Comparison of ENCODE assay signal across 1 cellular context in the genomic region with DNA sequence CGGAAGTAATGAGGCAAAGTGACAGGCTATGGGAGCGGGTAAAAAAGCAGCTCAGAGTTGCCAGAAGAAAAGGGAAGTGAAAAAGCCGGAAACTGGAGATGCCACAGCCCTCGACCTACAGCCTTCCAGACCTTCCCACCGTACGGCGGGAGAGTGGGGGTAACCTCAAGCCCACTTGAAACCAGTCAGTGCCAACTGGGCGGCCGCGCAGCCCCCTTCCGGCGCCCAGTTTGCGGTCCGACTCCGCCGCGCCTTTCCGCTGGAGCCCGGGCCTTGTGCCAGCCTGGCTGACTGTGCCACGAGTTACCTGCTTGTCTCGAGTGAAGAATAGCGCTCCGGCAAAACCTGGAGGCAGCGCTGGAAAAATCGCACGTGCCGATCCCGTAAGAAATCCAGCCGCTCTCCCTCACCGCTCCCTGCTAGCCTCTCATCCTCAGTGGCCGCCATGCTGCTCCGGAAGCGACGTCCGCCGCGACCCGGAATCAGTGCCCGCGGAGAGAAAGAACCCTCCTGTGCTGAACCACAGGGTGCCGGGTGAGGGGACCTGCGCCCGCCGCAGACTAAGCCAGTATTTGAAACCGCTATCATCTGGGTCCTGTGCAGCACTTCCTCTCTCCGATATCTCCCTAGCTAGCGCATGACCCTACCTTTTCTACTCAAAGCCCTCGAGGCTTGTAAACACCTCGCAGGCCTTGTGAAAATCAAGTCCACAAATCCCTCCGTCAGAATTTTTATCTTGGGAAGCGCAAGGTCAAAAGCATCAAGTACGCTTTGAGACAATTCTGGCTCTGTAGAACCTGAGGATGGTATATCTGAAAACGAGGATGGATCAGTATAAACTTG.
TF ChIP-seq lines count a peak whose summit lies in the region.

A gene (minus strand): TSS at position 473 of the 843 bp plus-strand sequence. CDS start 26 bp downstream, at position 447.

TF ChIP-seq in H1, 55 proteins besides CTCF, POLR2A, EP300 and RAD21:
- TF ChIP-seq, protein P1, sequence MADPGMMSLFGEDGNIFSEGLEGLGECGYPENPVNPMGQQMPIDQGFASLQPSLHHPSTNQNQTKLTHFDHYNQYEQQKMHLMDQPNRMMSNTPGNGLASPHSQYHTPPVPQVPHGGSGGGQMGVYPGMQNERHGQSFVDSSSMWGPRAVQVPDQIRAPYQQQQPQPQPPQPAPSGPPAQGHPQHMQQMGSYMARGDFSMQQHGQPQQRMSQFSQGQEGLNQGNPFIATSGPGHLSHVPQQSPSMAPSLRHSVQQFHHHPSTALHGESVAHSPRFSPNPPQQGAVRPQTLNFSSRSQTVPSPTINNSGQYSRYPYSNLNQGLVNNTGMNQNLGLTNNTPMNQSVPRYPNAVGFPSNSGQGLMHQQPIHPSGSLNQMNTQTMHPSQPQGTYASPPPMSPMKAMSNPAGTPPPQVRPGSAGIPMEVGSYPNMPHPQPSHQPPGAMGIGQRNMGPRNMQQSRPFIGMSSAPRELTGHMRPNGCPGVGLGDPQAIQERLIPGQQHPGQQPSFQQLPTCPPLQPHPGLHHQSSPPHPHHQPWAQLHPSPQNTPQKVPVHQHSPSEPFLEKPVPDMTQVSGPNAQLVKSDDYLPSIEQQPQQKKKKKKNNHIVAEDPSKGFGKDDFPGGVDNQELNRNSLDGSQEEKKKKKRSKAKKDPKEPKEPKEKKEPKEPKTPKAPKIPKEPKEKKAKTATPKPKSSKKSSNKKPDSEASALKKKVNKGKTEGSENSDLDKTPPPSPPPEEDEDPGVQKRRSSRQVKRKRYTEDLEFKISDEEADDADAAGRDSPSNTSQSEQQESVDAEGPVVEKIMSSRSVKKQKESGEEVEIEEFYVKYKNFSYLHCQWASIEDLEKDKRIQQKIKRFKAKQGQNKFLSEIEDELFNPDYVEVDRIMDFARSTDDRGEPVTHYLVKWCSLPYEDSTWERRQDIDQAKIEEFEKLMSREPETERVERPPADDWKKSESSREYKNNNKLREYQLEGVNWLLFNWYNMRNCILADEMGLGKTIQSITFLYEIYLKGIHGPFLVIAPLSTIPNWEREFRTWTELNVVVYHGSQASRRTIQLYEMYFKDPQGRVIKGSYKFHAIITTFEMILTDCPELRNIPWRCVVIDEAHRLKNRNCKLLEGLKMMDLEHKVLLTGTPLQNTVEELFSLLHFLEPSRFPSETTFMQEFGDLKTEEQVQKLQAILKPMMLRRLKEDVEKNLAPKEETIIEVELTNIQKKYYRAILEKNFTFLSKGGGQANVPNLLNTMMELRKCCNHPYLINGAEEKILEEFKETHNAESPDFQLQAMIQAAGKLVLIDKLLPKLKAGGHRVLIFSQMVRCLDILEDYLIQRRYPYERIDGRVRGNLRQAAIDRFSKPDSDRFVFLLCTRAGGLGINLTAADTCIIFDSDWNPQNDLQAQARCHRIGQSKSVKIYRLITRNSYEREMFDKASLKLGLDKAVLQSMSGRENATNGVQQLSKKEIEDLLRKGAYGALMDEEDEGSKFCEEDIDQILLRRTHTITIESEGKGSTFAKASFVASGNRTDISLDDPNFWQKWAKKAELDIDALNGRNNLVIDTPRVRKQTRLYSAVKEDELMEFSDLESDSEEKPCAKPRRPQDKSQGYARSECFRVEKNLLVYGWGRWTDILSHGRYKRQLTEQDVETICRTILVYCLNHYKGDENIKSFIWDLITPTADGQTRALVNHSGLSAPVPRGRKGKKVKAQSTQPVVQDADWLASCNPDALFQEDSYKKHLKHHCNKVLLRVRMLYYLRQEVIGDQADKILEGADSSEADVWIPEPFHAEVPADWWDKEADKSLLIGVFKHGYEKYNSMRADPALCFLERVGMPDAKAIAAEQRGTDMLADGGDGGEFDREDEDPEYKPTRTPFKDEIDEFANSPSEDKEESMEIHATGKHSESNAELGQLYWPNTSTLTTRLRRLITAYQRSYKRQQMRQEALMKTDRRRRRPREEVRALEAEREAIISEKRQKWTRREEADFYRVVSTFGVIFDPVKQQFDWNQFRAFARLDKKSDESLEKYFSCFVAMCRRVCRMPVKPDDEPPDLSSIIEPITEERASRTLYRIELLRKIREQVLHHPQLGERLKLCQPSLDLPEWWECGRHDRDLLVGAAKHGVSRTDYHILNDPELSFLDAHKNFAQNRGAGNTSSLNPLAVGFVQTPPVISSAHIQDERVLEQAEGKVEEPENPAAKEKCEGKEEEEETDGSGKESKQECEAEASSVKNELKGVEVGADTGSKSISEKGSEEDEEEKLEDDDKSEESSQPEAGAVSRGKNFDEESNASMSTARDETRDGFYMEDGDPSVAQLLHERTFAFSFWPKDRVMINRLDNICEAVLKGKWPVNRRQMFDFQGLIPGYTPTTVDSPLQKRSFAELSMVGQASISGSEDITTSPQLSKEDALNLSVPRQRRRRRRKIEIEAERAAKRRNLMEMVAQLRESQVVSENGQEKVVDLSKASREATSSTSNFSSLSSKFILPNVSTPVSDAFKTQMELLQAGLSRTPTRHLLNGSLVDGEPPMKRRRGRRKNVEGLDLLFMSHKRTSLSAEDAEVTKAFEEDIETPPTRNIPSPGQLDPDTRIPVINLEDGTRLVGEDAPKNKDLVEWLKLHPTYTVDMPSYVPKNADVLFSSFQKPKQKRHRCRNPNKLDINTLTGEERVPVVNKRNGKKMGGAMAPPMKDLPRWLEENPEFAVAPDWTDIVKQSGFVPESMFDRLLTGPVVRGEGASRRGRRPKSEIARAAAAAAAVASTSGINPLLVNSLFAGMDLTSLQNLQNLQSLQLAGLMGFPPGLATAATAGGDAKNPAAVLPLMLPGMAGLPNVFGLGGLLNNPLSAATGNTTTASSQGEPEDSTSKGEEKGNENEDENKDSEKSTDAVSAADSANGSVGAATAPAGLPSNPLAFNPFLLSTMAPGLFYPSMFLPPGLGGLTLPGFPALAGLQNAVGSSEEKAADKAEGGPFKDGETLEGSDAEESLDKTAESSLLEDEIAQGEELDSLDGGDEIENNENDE (IDR thresholded peaks at IDR 0.05; ENCODE audit: insufficient replicate concordance, low read length): no peak
- TF ChIP-seq CBX5 (IDR thresholded peaks at IDR 0.05; ENCODE audit: low read depth, low read length) (no peak), SIN3A (conservative IDR thresholded peaks at IDR 0.05 in 1 of 2, IDR thresholded peaks at IDR 0.05 in 1 of 2; ENCODE audit: low read depth in 1 of 2, low read length in 2 of 2) (peak; percentile 32 to 66; a peak in 1 of 4 replicates), CBX8 (IDR thresholded peaks at IDR 0.05; ENCODE audit: borderline replicate concordance, low read depth, low read length) (no peak), PHF8 (conservative IDR thresholded peaks at IDR 0.05; ENCODE audit: low read depth, low read length) (peak; percentile 75; the same call in 1 of the 2 replicates), EGR1 (IDR thresholded peaks at IDR 0.05; ENCODE audit: borderline replicate concordance, low read depth, low read length) (no peak), NRF1 (IDR thresholded peaks at IDR 0.05; ENCODE audit: low read depth, low read length) (no peak), CHD1 (IDR thresholded peaks at IDR 0.05; ENCODE audit: low read depth, low read length) (no peak), RFX5 (IDR thresholded peaks at IDR 0.05; ENCODE audit: borderline replicate concordance, low read depth, low read length) (no peak), TAF7 (optimal IDR thresholded peaks at IDR 0.05; ENCODE audit: borderline replicate concordance, low read depth, low read length) (peak; percentile 79), SIX5 (IDR thresholded peaks at IDR 0.05; ENCODE audit: low read depth, low read length) (no peak), SP4 (IDR thresholded peaks at IDR 0.05; ENCODE audit: low read length) (no peak; the same call in 1 of the 2 replicates), ASH2L (IDR thresholded peaks at IDR 0.05; ENCODE audit: low read length) (peak; percentile 98), RBBP5 (IDR thresholded peaks at IDR 0.05; ENCODE audit: borderline replicate concordance, low read depth, low read length) (peak; percentile 59; the same call in 1 of the 2 replicates), JUN (IDR thresholded peaks at IDR 0.05; ENCODE audit: low read depth, low read length) (no peak), HDAC2 (IDR thresholded peaks at IDR 0.05; ENCODE audit: borderline replicate concordance in 1 of 2, low read depth in 2 of 2, low read length in 2 of 2) (peak in 1 of 2 experiments; percentile 95; a peak in 1 of 4 replicates), CEBPB (IDR thresholded peaks at IDR 0.05; ENCODE audit: low read depth, low read length) (no peak), SAP30 (IDR thresholded peaks at IDR 0.05; ENCODE audit: insufficient read depth, insufficient replicate concordance, low read length) (no peak), SUZ12 (IDR thresholded peaks at IDR 0.05; ENCODE audit: low read length) (no peak), JUND (IDR thresholded peaks at IDR 0.05; ENCODE audit: low read length) (no peak), CHD2 (IDR thresholded peaks at IDR 0.05; ENCODE audit: low read length) (no peak), MAFK (IDR thresholded peaks at IDR 0.05; ENCODE audit: low read depth, low read length) (no peak), CREB1 (IDR thresholded peaks at IDR 0.05) (peak; percentile 65; the same call in 1 of the 2 replicates), RXRA (IDR thresholded peaks at IDR 0.05; ENCODE audit: insufficient read depth, low read depth, low read length) (no peak), BACH1 (IDR thresholded peaks at IDR 0.05; ENCODE audit: low read length) (no peak), KDM1A (IDR thresholded peaks at IDR 0.05; ENCODE audit: borderline replicate concordance, low read length) (no peak), ZNF274 (IDR thresholded peaks at IDR 0.05; ENCODE audit: borderline replicate concordance, extremely low read depth, low read length) (no peak), SIRT6 (IDR thresholded peaks at IDR 0.05; ENCODE audit: low read length) (no peak), TEAD4 (IDR thresholded peaks at IDR 0.05; ENCODE audit: low read depth, low read length) (no peak), CTBP2 (IDR thresholded peaks at IDR 0.05; ENCODE audit: borderline replicate concordance, insufficient read depth, insufficient read length, low read length) (peak; percentile 49), BRCA1 (IDR thresholded peaks at IDR 0.05; ENCODE audit: low read depth, low read length) (no peak), SP1 (IDR thresholded peaks at IDR 0.05; ENCODE audit: low read depth, low read length) (no peak), GABPA (IDR thresholded peaks at IDR 0.05; ENCODE audit: borderline replicate concordance, insufficient read depth, low read length) (peak; percentile 86; the same call in 1 of the 2 replicates), YY1 (IDR thresholded peaks at IDR 0.05; ENCODE audit: low read depth, low read length) (peak; percentile 93), HDAC6 (IDR thresholded peaks at IDR 0.05; ENCODE audit: low read depth, low read length) (no peak), BCL11A (IDR thresholded peaks at IDR 0.05; ENCODE audit: low read depth in 2 of 2, low read length in 2 of 2) (no peak), KDM5A (IDR thresholded peaks at IDR 0.05; ENCODE audit: low read length) (peak; percentile 78), FOSL1 (IDR thresholded peaks at IDR 0.05; ENCODE audit: insufficient read depth, low read depth, low read length) (no peak), EZH2 (IDR thresholded peaks at IDR 0.05; ENCODE audit: low read depth, low read length, severe bottlenecking) (no peak), GTF2F1 (IDR thresholded peaks at IDR 0.05; ENCODE audit: borderline replicate concordance, low read depth, low read length) (no peak), SP2 (IDR thresholded peaks at IDR 0.05; ENCODE audit: low read length) (no peak), TBP (IDR thresholded peaks at IDR 0.05; ENCODE audit: low read depth, low read length) (peak; percentile 64), POLR2AphosphoS5 (IDR thresholded peaks at IDR 0.05; ENCODE audit: low read depth, low read length) (peak; percentile 84; the same call in 1 of the 2 replicates), SRF (IDR thresholded peaks at IDR 0.05; ENCODE audit: low read depth, low read length) (no peak), KDM4A (IDR thresholded peaks at IDR 0.05; ENCODE audit: low read depth, low read length, severe bottlenecking) (peak; percentile 78), POU5F1 (IDR thresholded peaks at IDR 0.05; ENCODE audit: low read depth, low read length) (no peak), RNF2 (IDR thresholded peaks at IDR 0.05; ENCODE audit: borderline replicate concordance, low read depth, low read length, missing control alignments, poor library complexity, severe bottlenecking) (no peak), NANOG (IDR thresholded peaks at IDR 0.05; ENCODE audit: insufficient read depth, low read depth, low read length, poor library complexity, severe bottlenecking) (no peak), TCF12 (IDR thresholded peaks at IDR 0.05; ENCODE audit: low read depth, low read length) (no peak), TAF1 (IDR thresholded peaks at IDR 0.05; ENCODE audit: low read depth, low read length) (peak; percentile 92)
- TF ChIP-seq, protein P2, sequence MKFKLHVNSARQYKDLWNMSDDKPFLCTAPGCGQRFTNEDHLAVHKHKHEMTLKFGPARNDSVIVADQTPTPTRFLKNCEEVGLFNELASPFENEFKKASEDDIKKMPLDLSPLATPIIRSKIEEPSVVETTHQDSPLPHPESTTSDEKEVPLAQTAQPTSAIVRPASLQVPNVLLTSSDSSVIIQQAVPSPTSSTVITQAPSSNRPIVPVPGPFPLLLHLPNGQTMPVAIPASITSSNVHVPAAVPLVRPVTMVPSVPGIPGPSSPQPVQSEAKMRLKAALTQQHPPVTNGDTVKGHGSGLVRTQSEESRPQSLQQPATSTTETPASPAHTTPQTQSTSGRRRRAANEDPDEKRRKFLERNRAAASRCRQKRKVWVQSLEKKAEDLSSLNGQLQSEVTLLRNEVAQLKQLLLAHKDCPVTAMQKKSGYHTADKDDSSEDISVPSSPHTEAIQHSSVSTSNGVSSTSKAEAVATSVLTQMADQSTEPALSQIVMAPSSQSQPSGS (IDR thresholded peaks at IDR 0.05; ENCODE audit: low read length): no peak
- TF ChIP-seq, protein P3, sequence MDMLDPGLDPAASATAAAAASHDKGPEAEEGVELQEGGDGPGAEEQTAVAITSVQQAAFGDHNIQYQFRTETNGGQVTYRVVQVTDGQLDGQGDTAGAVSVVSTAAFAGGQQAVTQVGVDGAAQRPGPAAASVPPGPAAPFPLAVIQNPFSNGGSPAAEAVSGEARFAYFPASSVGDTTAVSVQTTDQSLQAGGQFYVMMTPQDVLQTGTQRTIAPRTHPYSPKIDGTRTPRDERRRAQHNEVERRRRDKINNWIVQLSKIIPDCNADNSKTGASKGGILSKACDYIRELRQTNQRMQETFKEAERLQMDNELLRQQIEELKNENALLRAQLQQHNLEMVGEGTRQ (IDR thresholded peaks at IDR 0.05; ENCODE audit: low read length): no peak
- TF ChIP-seq, protein P4, sequence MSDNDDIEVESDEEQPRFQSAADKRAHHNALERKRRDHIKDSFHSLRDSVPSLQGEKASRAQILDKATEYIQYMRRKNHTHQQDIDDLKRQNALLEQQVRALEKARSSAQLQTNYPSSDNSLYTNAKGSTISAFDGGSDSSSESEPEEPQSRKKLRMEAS (IDR thresholded peaks at IDR 0.05): peak; percentile 82
- TF ChIP-seq, protein P5, sequence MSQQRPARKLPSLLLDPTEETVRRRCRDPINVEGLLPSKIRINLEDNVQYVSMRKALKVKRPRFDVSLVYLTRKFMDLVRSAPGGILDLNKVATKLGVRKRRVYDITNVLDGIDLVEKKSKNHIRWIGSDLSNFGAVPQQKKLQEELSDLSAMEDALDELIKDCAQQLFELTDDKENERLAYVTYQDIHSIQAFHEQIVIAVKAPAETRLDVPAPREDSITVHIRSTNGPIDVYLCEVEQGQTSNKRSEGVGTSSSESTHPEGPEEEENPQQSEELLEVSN (IDR thresholded peaks at IDR 0.05): 0 out of 2 replicates have a peak, but pooled peaks have one; percentile 25
- TF ChIP-seq, protein P6, sequence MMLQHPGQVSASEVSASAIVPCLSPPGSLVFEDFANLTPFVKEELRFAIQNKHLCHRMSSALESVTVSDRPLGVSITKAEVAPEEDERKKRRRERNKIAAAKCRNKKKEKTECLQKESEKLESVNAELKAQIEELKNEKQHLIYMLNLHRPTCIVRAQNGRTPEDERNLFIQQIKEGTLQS (IDR thresholded peaks at IDR 0.05; ENCODE audit: insufficient read depth, low read depth, low read length): no peak
